Comparison of ENCODE assay signal across 16 cellular contexts in the genomic region with DNA sequence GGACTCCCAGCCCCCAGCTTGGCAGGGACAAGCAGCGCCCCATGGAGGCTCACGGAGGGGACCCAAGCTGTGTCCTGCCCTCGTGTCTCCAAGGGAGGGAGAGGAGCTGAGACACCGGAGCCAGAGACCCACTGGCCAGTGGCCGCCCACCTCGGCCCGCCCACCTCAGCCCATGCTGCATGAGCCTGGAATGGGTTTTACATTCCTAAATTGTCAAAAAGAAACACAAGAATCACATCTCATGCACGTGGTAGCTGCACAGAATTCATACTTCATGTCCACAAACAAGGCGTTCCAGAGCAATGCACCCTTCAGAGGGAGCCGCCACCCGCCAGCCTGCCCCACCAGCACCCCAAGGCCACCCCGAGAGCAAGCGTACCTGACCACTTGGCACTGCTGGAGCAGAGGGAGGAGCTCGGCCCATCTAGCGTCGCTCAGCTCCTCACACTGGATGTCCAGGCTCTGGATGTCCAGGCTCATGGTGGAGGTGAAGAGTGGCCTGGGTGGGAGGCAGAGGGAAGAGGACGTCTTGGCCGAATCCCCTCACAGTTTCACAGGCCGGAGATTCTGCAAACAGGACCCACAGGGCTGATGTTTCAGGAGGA. TPM values are rescaled to one million over a fixed set of nuclear protein-coding genes. Genes with fewer than 3 reads are reported as not detected.
DNase-seq lines count a peak whose midpoint lies in the region; ATAC-seq, FAIRE-seq and TF ChIP-seq lines count a peak whose summit lies in the region.
"Had no signal": no experiment of that assay in that cellular context is flagged by ENCODE, and none has a peak within 500 bp of the region (broad histone marks: within the 10 kb centered on the region; RNA-seq: fewer than 3 reads in every experiment).

No MANE protein-coding gene starts in this region.

- peaks cover 28% of the 10 kb centered on the region for H3K36me3 Mint-ChIP-seq in T-helper 2 cell treated with Interferon-gamma antibody and Interleukin-4, amounts not matched to agents 5 μg/mL and 100 μg/mL, for 36 hours (ENCODE audit: low read depth)

- no peak for DNase-seq in T-helper 2 cell treated with Interferon-gamma antibody and Interleukin-4, amounts not matched to agents 5 μg/mL and 100 μg/mL, for 36 hours (ENCODE audit: low spot score)
- DNase-seq in T-helper 2 cell (no peak), RWPE2 (ENCODE audit: low spot score) (peak; percentile 52), mesenchymal stem cell (no peak), cerebellar nuclear complex (lab: John Stamatoyannopoulos, UW) (no peak), kidney (no peak)
- DNase-seq: 8988T; activated CD4-positive, alpha-beta T cell treated with anti-CD3 and anti-CD28 coated beads for 4 hours; anterior cingulate cortex; CD4-positive, CD25-positive, alpha-beta regulatory T cell; IMR-90; NCI-H1048; stimulated activated CD4-positive, alpha-beta T cell treated with anti-CD3 and anti-CD28 coated beads, Interleukin-4, amount 100 ng/mL, for 1 hour had no signal

- no peak overlapping the region for H3K18ac ChIP-seq in mesenchymal stem cell (ENCODE audit: low read depth in 1 of 2, low read length in 2 of 2)

- H3K4me3 Mint-ChIP-seq in T-helper 2 cell treated with Interferon-gamma antibody and Interleukin-4, amounts not matched to agents 5 μg/mL and 100 μg/mL, for 36 hours, result peak overlapping the region; percentile 24

- H2BK15ac ChIP-seq in mesenchymal stem cell (ENCODE audit: low read depth, poor library complexity, severe bottlenecking), result peak overlapping the region; percentile 33

- peaks cover 51% of the 10 kb centered on the region for H3K36me3 ChIP-seq in RWPE2 (ENCODE audit: low read depth)
- H3K36me3 ChIP-seq in mesenchymal stem cell (ENCODE audit: control insufficient read depth in 1 of 2, insufficient read depth in 2 of 2, low read depth in 1 of 2, low read length in 2 of 2), result peaks cover 53 to 78% of the 10 kb centered on the region in 2 experiments
- peaks cover 26 to 38% of the 10 kb centered on the region in 2 donors for H3K36me3 ChIP-seq in kidney (ENCODE audit: control insufficient read depth in 1 of 2, insufficient read depth in 2 of 2, low read length in 2 of 2)

- WGBS in mesenchymal stem cell, result 95% methylated on average over 18 of the region's 19 CpGs

- H3K27me3 Mint-ChIP-seq in T-helper 2 cell treated with Interferon-gamma antibody and Interleukin-4, amounts not matched to agents 5 μg/mL and 100 μg/mL, for 36 hours (ENCODE audit: low read depth), result no peaks in the 10 kb centered on the region

- H2BK120ac ChIP-seq in mesenchymal stem cell (ENCODE audit: low read depth, low read length), result no peak overlapping the region

- H3K27ac Mint-ChIP-seq in T-helper 2 cell treated with Interferon-gamma antibody and Interleukin-4, amounts not matched to agents 5 μg/mL and 100 μg/mL, for 36 hours, result peak overlapping the region; percentile 65
- H3K27ac Mint-ChIP-seq: CD4-positive, CD25-positive, alpha-beta regulatory T cell; nephron had no signal

- no peak overlapping the region for H2AFZ ChIP-seq in mesenchymal stem cell (ENCODE audit: low read depth, low read length)

- TF ChIP-seq CTCF in RWPE2 (IDR thresholded peaks at IDR 0.05; ENCODE audit: poor library complexity, severe bottlenecking) (no peak), kidney (IDR thresholded peaks at IDR 0.05; ENCODE audit: borderline replicate concordance, extremely low read depth, insufficient read depth) (no peak)

- no peaks in the 10 kb centered on the region for H3K9me3 Mint-ChIP-seq in T-helper 2 cell treated with Interferon-gamma antibody and Interleukin-4, amounts not matched to agents 5 μg/mL and 100 μg/mL, for 36 hours
- H3K9me3 Mint-ChIP-seq: CD4-positive, CD25-positive, alpha-beta regulatory T cell had no signal

- H3K4me1 Mint-ChIP-seq in T-helper 2 cell treated with Interferon-gamma antibody and Interleukin-4, amounts not matched to agents 5 μg/mL and 100 μg/mL, for 36 hours (ENCODE audit: low read depth), result peaks cover 19% of the 10 kb centered on the region

- no peak overlapping the region for H2BK12ac ChIP-seq in mesenchymal stem cell (ENCODE audit: low read length in 2 of 2)

- H3K14ac ChIP-seq in mesenchymal stem cell (ENCODE audit: low read length in 2 of 2), result no peak overlapping the region

- no peak for FAIRE-seq in kidney (lab: Jason Lieb, UNC)

- intact Hi-C loops in kidney (cut with DNase I), result no loop called here

- H3K27me3 ChIP-seq in RWPE2 (ENCODE audit: insufficient read depth, poor library complexity, severe bottlenecking) (no peaks in the 10 kb centered on the region), mesenchymal stem cell (ENCODE audit: control insufficient read depth in 1 of 2, insufficient read depth in 1 of 2, low read length in 2 of 2) (no peaks in the 10 kb centered on the region)

- H3K79me1 ChIP-seq in mesenchymal stem cell (replicated peaks; ENCODE audit: low read length, poor library complexity, severe bottlenecking), result peaks cover 55% of the 10 kb centered on the region

- no peak for ATAC-seq in RWPE2 (ENCODE audit: low read depth)

- H3K9ac ChIP-seq in mesenchymal stem cell (ENCODE audit: low read length), result peak overlapping the region; percentile 100
- H3K9ac ChIP-seq in kidney (ENCODE audit: low read length in 2 of 2), result no peak overlapping the region

- no peak overlapping the region for H3K4me2 ChIP-seq in mesenchymal stem cell (ENCODE audit: low read length, poor library complexity, severe bottlenecking)

- no peak overlapping the region for H3K4ac ChIP-seq in mesenchymal stem cell (ENCODE audit: low read depth in 1 of 2, low read length in 2 of 2)

- H3K4me1 ChIP-seq in RWPE2 (ENCODE audit: insufficient read depth, poor library complexity, severe bottlenecking) (peaks cover 11% of the 10 kb centered on the region), mesenchymal stem cell (ENCODE audit: control insufficient read depth, insufficient read depth, low read depth, low read length) (peaks cover 24% of the 10 kb centered on the region), kidney (ENCODE audit: control insufficient read depth in 1 of 2, insufficient read depth in 1 of 2, low read depth in 1 of 2, low read length in 2 of 2) (peaks cover 9 to 10% of the 10 kb centered on the region in 2 donors)
- H3K4me1 ChIP-seq: HAP-1 had no signal

- H3K23ac ChIP-seq in mesenchymal stem cell (ENCODE audit: low read length in 2 of 2), result no peak overlapping the region

- H4K91ac ChIP-seq in mesenchymal stem cell (ENCODE audit: low read length), result no peak overlapping the region

- H3K27ac ChIP-seq in RWPE2 (ENCODE audit: poor library complexity, severe bottlenecking), result no peak overlapping the region
- H3K27ac ChIP-seq in mesenchymal stem cell (ENCODE audit: low read length, poor library complexity, severe bottlenecking), result no peak overlapping the region
- no peak overlapping the region for H3K27ac ChIP-seq in kidney (ENCODE audit: low read depth in 2 of 2, low read length in 2 of 2)

- H3K4me3 ChIP-seq in RWPE2 (ENCODE audit: severe bottlenecking) (no peak overlapping the region), mesenchymal stem cell (ENCODE audit: insufficient read depth in 1 of 2, low read depth in 1 of 2, low read length in 2 of 2) (peak overlapping the region in 1 of 2 experiments; percentile 8), kidney (ENCODE audit: low read length in 2 of 2) (no peak overlapping the region)
- H3K4me3 ChIP-seq: HAP-1, lung had no signal

- H3K9me3 ChIP-seq in RWPE2 (ENCODE audit: severe bottlenecking) (no peaks in the 10 kb centered on the region), mesenchymal stem cell (ENCODE audit: control insufficient read depth, low read length) (no peaks in the 10 kb centered on the region), kidney (ENCODE audit: control insufficient read depth in 1 of 2, low read length in 2 of 2) (no peaks in the 10 kb centered on the region)
- H3K9me3 ChIP-seq: HAP-1 had no signal

- no peak overlapping the region for H4K8ac ChIP-seq in mesenchymal stem cell (ENCODE audit: low read length)

- H2AK5ac ChIP-seq in mesenchymal stem cell (ENCODE audit: low read length, severe bottlenecking), result no peak overlapping the region

- H2BK5ac ChIP-seq in mesenchymal stem cell (ENCODE audit: low read depth, low read length, poor library complexity, severe bottlenecking), result no peak overlapping the region

RNA-seq across cellular contexts. Expression of a gene that starts 5.3 kb away (rescaled TPM):
- 114 TPM for polyA plus RNA-seq in mesenchymal stem cell (2013, experiment 1 of 2)
- polyA plus RNA-seq in mesenchymal stem cell (2013, experiment 2 of 2), result 114 TPM
- 191 TPM for total RNA-seq in kidney
- polyA plus RNA-seq in kidney (ENCODE audit: insufficient read depth, low read depth, low replicate concordance), result 171 TPM

RNA-seq across cellular contexts. Expression of a gene that starts 33.6 kb away (rescaled TPM):
- 41.9 TPM for polyA plus RNA-seq in mesenchymal stem cell (2013, experiment 1 of 2)
- 42.6 TPM for polyA plus RNA-seq in mesenchymal stem cell (2013, experiment 2 of 2)
- 66.1 TPM for total RNA-seq in kidney
- 100 TPM for polyA plus RNA-seq in kidney (ENCODE audit: insufficient read depth, low read depth, low replicate concordance)

RNA-seq across cellular contexts. Expression of a gene that starts 35.5 kb away (rescaled TPM):
- 1.2 TPM for polyA plus RNA-seq in mesenchymal stem cell (2013, experiment 1 of 2)
- polyA plus RNA-seq in mesenchymal stem cell (2013, experiment 2 of 2), result 1.2 TPM
- total RNA-seq in kidney, result 7.7 TPM
- polyA plus RNA-seq in kidney (ENCODE audit: insufficient read depth, low read depth, low replicate concordance), result 1.2 TPM

RNA-seq across cellular contexts. Expression of a gene that starts 51.7 kb away (rescaled TPM):
- 25.0 TPM for polyA plus RNA-seq in mesenchymal stem cell (2013, experiment 1 of 2)
- 26.7 TPM for polyA plus RNA-seq in mesenchymal stem cell (2013, experiment 2 of 2)
- 28.5 TPM for total RNA-seq in kidney
- polyA plus RNA-seq in kidney (ENCODE audit: insufficient read depth, low read depth, low replicate concordance), result 37.7 TPM

RNA-seq across cellular contexts. Expression of a gene that starts 58.8 kb away (rescaled TPM):
- polyA plus RNA-seq in mesenchymal stem cell (2013, experiment 1 of 2), result 0.46 TPM
- polyA plus RNA-seq in mesenchymal stem cell (2013, experiment 2 of 2), result 0.67 TPM
- total RNA-seq in kidney, result 8.0 TPM
- polyA plus RNA-seq in kidney (ENCODE audit: insufficient read depth, low read depth, low replicate concordance), result 6.2 TPM
